1 cellular context compared by ENCODE assay signal in genomic region chr17:3865166-3865565, GRCh38.
TF ChIP-seq lines count a peak whose summit lies in the region.

No MANE protein-coding gene starts in this region.

TF ChIP-seq in A549, 52 proteins besides CTCF, POLR2A, EP300 and RAD21 (continued from another document):
- no peak for TF ChIP-seq CBX2 (IDR thresholded peaks at IDR 0.05; ENCODE audit: borderline replicate concordance, low read depth)
